In genomic region chr21:42973991-42974831, GRCh38 we compare ENCODE assay signal across 1 cellular context.
TF ChIP-seq lines count a peak whose summit lies in the region.

A gene with protein sequence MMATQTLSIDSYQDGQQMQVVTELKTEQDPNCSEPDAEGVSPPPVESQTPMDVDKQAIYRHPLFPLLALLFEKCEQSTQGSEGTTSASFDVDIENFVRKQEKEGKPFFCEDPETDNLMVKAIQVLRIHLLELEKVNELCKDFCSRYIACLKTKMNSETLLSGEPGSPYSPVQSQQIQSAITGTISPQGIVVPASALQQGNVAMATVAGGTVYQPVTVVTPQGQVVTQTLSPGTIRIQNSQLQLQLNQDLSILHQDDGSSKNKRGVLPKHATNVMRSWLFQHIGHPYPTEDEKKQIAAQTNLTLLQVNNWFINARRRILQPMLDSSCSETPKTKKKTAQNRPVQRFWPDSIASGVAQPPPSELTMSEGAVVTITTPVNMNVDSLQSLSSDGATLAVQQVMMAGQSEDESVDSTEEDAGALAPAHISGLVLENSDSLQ (plus strand): TSS chr21:42974562. CDS start chr21:43004382, 29,820 bp downstream.

TF ChIP-seq in K562, 482 proteins besides CTCF, POLR2A, EP300 and RAD21 (continued from another document and continues in another):
- TF ChIP-seq, protein P1, sequence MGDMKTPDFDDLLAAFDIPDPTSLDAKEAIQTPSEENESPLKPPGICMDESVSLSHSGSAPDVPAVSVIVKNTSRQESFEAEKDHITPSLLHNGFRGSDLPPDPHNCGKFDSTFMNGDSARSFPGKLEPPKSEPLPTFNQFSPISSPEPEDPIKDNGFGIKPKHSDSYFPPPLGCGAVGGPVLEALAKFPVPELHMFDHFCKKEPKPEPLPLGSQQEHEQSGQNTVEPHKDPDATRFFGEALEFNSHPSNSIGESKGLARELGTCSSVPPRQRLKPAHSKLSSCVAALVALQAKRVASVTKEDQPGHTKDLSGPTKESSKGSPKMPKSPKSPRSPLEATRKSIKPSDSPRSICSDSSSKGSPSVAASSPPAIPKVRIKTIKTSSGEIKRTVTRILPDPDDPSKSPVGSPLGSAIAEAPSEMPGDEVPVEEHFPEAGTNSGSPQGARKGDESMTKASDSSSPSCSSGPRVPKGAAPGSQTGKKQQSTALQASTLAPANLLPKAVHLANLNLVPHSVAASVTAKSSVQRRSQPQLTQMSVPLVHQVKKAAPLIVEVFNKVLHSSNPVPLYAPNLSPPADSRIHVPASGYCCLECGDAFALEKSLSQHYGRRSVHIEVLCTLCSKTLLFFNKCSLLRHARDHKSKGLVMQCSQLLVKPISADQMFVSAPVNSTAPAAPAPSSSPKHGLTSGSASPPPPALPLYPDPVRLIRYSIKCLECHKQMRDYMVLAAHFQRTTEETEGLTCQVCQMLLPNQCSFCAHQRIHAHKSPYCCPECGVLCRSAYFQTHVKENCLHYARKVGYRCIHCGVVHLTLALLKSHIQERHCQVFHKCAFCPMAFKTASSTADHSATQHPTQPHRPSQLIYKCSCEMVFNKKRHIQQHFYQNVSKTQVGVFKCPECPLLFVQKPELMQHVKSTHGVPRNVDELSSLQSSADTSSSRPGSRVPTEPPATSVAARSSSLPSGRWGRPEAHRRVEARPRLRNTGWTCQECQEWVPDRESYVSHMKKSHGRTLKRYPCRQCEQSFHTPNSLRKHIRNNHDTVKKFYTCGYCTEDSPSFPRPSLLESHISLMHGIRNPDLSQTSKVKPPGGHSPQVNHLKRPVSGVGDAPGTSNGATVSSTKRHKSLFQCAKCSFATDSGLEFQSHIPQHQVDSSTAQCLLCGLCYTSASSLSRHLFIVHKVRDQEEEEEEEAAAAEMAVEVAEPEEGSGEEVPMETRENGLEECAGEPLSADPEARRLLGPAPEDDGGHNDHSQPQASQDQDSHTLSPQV (IDR thresholded peaks at IDR 0.05): peak; percentile 82
- TF ChIP-seq CTBP1 (IDR thresholded peaks at IDR 0.05; ENCODE audit: borderline replicate concordance) (peak; percentile 96), TFAM (CRISPR knock-in tag; conservative IDR thresholded peaks at IDR 0.05) (no peak), CREB3L1 (IDR thresholded peaks at IDR 0.05; ENCODE audit: borderline replicate concordance, low read depth) (0 out of 2 replicates have a peak, but pooled peaks have one; percentile 20), STAT5A (IDR thresholded peaks at IDR 0.05; ENCODE audit: borderline replicate concordance, low read length) (no peak), NFYB (IDR thresholded peaks at IDR 0.05; ENCODE audit: extremely low read depth, insufficient read length) (peak; percentile 85), ZFX (CRISPR knock-in tag; IDR thresholded peaks at IDR 0.05) (peak; percentile 84), FOXO4 (CRISPR knock-in tag; IDR thresholded peaks at IDR 0.05) (peak; percentile 80; the same call in 1 of the 2 replicates), SOX6 (IDR thresholded peaks at IDR 0.05) (0 out of 2 replicates have a peak, but pooled peaks have one; percentile 8), ZBTB2 (IDR thresholded peaks at IDR 0.05) (no peak), ZNF57 (CRISPR knock-in tag; IDR thresholded peaks at IDR 0.05) (peak; percentile 77; the same call in 1 of the 2 replicates), SIX5 (IDR thresholded peaks at IDR 0.05; ENCODE audit: borderline replicate concordance in 1 of 2, insufficient read depth in 1 of 2, low read depth in 1 of 2, low read length in 2 of 2) (peak; percentile 48 to 55; a peak in 3 of 4 replicates), ZNF445 (CRISPR knock-in tag; IDR thresholded peaks at IDR 0.05; ENCODE audit: low read depth) (peak; percentile 15; the same call in 1 of the 2 replicates), TEAD1 (CRISPR knock-in tag; IDR thresholded peaks at IDR 0.05) (peak in 1 of 2 experiments; percentile 58; a peak in 1 of 4 replicates), PHF21A (IDR thresholded peaks at IDR 0.05; ENCODE audit: borderline replicate concordance, low read depth) (peak; percentile 77; the same call in 1 of the 2 replicates), RFX1 (IDR thresholded peaks at IDR 0.05) (peak; percentile 29; the same call in 1 of the 2 replicates), UBTF (IDR thresholded peaks at IDR 0.05; ENCODE audit: borderline replicate concordance in 1 of 2, low read depth in 2 of 2, low read length in 2 of 2) (0 out of 4 replicates have a peak, but pooled peaks of 1 of the 2 experiments have one; percentile 12), TFE3 (CRISPR knock-in tag; IDR thresholded peaks at IDR 0.05) (peak; percentile 67)
- TF ChIP-seq, protein P2, sequence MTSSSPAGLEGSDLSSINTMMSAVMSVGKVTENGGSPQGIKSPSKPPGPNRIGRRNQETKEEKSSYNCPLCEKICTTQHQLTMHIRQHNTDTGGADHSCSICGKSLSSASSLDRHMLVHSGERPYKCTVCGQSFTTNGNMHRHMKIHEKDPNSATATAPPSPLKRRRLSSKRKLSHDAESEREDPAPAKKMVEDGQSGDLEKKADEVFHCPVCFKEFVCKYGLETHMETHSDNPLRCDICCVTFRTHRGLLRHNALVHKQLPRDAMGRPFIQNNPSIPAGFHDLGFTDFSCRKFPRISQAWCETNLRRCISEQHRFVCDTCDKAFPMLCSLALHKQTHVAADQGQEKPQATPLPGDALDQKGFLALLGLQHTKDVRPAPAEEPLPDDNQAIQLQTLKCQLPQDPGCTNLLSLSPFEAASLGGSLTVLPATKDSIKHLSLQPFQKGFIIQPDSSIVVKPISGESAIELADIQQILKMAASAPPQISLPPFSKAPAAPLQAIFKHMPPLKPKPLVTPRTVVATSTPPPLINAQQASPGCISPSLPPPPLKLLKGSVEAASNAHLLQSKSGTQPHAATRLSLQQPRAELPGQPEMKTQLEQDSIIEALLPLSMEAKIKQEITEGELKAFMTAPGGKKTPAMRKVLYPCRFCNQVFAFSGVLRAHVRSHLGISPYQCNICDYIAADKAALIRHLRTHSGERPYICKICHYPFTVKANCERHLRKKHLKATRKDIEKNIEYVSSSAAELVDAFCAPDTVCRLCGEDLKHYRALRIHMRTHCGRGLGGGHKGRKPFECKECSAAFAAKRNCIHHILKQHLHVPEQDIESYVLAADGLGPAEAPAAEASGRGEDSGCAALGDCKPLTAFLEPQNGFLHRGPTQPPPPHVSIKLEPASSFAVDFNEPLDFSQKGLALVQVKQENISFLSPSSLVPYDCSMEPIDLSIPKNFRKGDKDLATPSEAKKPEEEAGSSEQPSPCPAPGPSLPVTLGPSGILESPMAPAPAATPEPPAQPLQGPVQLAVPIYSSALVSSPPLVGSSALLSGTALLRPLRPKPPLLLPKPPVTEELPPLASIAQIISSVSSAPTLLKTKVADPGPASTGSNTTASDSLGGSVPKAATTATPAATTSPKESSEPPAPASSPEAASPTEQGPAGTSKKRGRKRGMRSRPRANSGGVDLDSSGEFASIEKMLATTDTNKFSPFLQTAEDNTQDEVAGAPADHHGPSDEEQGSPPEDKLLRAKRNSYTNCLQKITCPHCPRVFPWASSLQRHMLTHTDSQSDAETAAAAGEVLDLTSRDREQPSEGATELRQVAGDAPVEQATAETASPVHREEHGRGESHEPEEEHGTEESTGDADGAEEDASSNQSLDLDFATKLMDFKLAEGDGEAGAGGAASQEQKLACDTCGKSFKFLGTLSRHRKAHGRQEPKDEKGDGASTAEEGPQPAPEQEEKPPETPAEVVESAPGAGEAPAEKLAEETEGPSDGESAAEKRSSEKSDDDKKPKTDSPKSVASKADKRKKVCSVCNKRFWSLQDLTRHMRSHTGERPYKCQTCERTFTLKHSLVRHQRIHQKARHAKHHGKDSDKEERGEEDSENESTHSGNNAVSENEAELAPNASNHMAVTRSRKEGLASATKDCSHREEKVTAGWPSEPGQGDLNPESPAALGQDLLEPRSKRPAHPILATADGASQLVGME (CRISPR knock-in tag; IDR thresholded peaks at IDR 0.05): peak; percentile 90; the same call in 1 of the 2 replicates
- TF ChIP-seq, protein P3, sequence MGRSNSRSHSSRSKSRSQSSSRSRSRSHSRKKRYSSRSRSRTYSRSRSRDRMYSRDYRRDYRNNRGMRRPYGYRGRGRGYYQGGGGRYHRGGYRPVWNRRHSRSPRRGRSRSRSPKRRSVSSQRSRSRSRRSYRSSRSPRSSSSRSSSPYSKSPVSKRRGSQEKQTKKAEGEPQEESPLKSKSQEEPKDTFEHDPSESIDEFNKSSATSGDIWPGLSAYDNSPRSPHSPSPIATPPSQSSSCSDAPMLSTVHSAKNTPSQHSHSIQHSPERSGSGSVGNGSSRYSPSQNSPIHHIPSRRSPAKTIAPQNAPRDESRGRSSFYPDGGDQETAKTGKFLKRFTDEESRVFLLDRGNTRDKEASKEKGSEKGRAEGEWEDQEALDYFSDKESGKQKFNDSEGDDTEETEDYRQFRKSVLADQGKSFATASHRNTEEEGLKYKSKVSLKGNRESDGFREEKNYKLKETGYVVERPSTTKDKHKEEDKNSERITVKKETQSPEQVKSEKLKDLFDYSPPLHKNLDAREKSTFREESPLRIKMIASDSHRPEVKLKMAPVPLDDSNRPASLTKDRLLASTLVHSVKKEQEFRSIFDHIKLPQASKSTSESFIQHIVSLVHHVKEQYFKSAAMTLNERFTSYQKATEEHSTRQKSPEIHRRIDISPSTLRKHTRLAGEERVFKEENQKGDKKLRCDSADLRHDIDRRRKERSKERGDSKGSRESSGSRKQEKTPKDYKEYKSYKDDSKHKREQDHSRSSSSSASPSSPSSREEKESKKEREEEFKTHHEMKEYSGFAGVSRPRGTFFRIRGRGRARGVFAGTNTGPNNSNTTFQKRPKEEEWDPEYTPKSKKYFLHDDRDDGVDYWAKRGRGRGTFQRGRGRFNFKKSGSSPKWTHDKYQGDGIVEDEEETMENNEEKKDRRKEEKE (IDR thresholded peaks at IDR 0.05; ENCODE audit: borderline replicate concordance in 1 of 2, control insufficient read depth in 1 of 2, low read depth in 2 of 2, low read length in 1 of 2): peak in 1 of 2 experiments; percentile 95; a peak in 2 of 4 replicates
